ENCODE assay signal across 12 cellular contexts in the genomic region with DNA sequence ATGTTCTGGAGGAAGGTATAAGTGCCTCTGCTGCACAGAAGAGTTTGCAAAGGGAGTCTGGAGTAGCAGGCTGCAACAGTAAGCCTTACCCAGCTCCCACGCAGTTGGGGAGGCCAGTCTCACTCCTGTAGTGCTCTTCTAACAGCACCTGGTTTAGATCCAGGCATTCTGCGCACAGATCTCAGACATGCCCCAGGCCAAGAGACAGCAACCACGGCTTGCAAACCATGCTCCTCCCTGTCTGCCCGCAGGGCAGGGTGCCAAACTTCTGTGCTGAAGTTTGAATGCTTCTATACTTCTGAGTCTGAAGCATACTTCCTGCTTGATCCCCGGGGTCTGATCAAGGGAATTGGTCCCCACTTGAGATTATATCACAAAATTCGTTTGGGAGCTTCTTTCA.
A peak's percentile ranks its signal among the peaks of the same experiment; 100 is the strongest.
DNase-seq lines count a peak whose midpoint lies in the region; ATAC-seq and TF ChIP-seq lines count a peak whose summit lies in the region.
"Had no signal": no experiment of that assay in that cellular context is flagged by ENCODE, and none has a peak within 500 bp of the region (broad histone marks: within the 10 kb centered on the region; RNA-seq: fewer than 3 reads in every experiment).

No MANE protein-coding gene starts in this region.

- no peak for TF ChIP-seq POLR2A in tibial nerve (IDR thresholded peaks at IDR 0.05)

- DNase-seq in GM04504 (ENCODE audit: low read depth) (peak; percentile 12), RWPE1 (ENCODE audit: low spot score) (peak; percentile 5), fibroblast of peridontal ligament (ENCODE audit: extremely low read depth) (peak; percentile 15), stromal cell of bone marrow (ENCODE audit: low read depth) (peak; percentile 5), NCI-H1105 treated with DMSO at 0.1 percent for 48 hours (lab: John Stamatoyannopoulos, UW) (no peak), tibial nerve (ENCODE audit: low spot score in 2 of 2) (no peak)
- DNase-seq: KG1; NCI-H2081 treated with DMSO at 0.1 percent for 48 hours; NK-92 treated with Interleukin-12 subunit alpha and Interleukin-12 subunit beta, amount 100 ng/mL, for 24 hours had no signal

- ATAC-seq in HG03432 (IDR thresholded peaks at IDR 0.05; ENCODE audit: unreplicated experiment) = no peak

- no peak for TF ChIP-seq EP300 in tibial nerve (IDR thresholded peaks at IDR 0.05)

- no peaks in the 10 kb centered on the region for H3K9me3 ChIP-seq in tibial nerve
- H3K9me3 ChIP-seq: ovary, thoracic aorta had no signal

- 14 to 41% methylated on average over 4 to 6 of the region's 6 CpGs for WGBS in tibial nerve, 2 donors

- POLR2A ChIA-PET in RWPE1 (lab: Yijun Ruan, JAX; ENCODE audit: low non-redundant PET) = no interaction called here

- H3K36me3 ChIP-seq in tibial nerve = no peaks in the 10 kb centered on the region
- H3K36me3 ChIP-seq: ovary, thoracic aorta had no signal

- H3K27ac ChIP-seq in RWPE1 = no peak overlapping the region
- no peak overlapping the region for H3K27ac ChIP-seq in tibial nerve
- H3K27ac ChIP-seq: ovary, thoracic aorta had no signal

- no peaks in the 10 kb centered on the region for H3K4me1 ChIP-seq in tibial nerve

- TF ChIP-seq CTCF in RWPE1 (conservative IDR thresholded peaks at IDR 0.05; ENCODE audit: low read depth) (no peak), tibial nerve (IDR thresholded peaks at IDR 0.05) (no peak)

- no peak overlapping the region for H3K4me3 ChIP-seq in tibial nerve
- H3K4me3 ChIP-seq: ovary, thoracic aorta had no signal

- CTCF ChIA-PET in RWPE1 (lab: Yijun Ruan, JAX) = interaction anchor here (0.6 kb wide), 1 partner anchor 30 kb away, joined by 3 read pairs; no protein-coding TSS in a partner anchor

- H3K27me3 ChIP-seq in tibial nerve = no peaks in the 10 kb centered on the region
- H3K27me3 ChIP-seq: ovary had no signal

Comparison
In these comparisons a context has a peak if more than half of its experiments do, and no peak if none do; other contexts are left out.
1. DNase-seq: peak in GM04504 (single experiment), RWPE1 (single experiment), fibroblast of peridontal ligament (single experiment) and stromal cell of bone marrow (single experiment); none in NCI-H1105 treated with DMSO at 0.1 percent for 48 hours (single experiment) and tibial nerve (0 of 2).